In the genomic region with DNA sequence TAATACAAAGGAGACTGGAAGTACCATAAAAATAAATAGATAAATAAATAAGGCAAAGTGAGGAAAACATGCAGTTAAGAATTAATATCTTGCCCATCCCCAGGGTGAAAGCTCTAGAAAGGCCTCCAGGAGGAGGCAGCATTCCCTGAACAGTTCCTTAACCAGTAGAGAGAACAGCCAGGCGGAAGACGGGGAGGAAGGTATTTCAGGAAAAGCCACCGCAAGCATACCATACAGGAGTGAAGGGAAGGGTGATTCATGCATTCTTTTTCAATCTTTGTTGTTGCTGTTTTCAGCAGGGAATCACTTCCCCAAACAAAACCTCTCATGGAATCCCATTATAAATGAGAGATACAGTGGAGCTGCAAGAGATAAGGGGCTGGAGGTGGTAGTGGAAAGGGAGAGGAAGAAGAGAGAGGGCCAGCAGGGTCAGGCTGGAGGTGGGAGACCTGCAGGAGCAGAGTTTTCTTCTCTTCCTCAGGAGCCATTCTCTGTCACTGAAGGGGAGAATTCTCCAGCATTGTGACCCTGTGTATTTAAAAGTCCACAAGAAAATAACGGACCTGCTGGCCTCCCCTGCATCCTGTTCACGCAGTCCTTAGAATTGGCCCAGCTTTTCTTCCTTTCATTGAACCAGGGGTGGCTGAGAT, we compare ENCODE assay signal across 20 cellular contexts.
DNase-seq lines count a peak whose midpoint lies in the region; ATAC-seq and TF ChIP-seq lines count a peak whose summit lies in the region.
"Had no signal": no experiment of that assay in that cellular context is flagged by ENCODE, and none has a peak within 500 bp of the region (broad histone marks: within the 10 kb centered on the region; RNA-seq: fewer than 3 reads in every experiment).

No MANE protein-coding gene starts in this region.

- H3K4me1 Mint-ChIP-seq in GM23338 (peaks cover 36% of the 10 kb centered on the region), neural progenitor cell (peaks cover 56% of the 10 kb centered on the region), CD14-positive monocyte (no peaks in the 10 kb centered on the region)

- H3K9me2 ChIP-seq in GM23338 (ENCODE audit: insufficient read depth): peaks cover 5% of the 10 kb centered on the region

- H3K36me3 ChIP-seq in GM23338 (ENCODE audit: insufficient read depth): no peaks in the 10 kb centered on the region
- no peaks in the 10 kb centered on the region for H3K36me3 ChIP-seq in neural progenitor cell
- no peaks in the 10 kb centered on the region for H3K36me3 ChIP-seq in upper lobe of right lung
- H3K36me3 ChIP-seq: uterus had no signal

- H3K36me3 Mint-ChIP-seq in GM23338 (ENCODE audit: low read depth) (no peaks in the 10 kb centered on the region), neural progenitor cell (peaks cover 2% of the 10 kb centered on the region), CD14-positive monocyte (no peaks in the 10 kb centered on the region)

- H3K27me3 ChIP-seq in GM23338 (ENCODE audit: insufficient read depth) (no peaks in the 10 kb centered on the region), neural progenitor cell (no peaks in the 10 kb centered on the region), upper lobe of right lung (no peaks in the 10 kb centered on the region)
- H3K27me3 ChIP-seq: uterus had no signal

- no peak overlapping the region for H3K4me3 Mint-ChIP-seq in GM23338
- no peak overlapping the region for H3K4me3 Mint-ChIP-seq in neural progenitor cell
- H3K4me3 Mint-ChIP-seq in CD14-positive monocyte: no peak overlapping the region
- H3K4me3 Mint-ChIP-seq: activated T-cell treated with anti-CD3 and anti-CD28 coated beads, Interleukin-2, amount 50 U/mL, for 24 hours; stimulated activated naive CD8-positive, alpha-beta T cell treated with anti-CD3 and anti-CD28 coated beads, Interleukin-15, Interleukin-2, amounts not matched to agents 100 ng/mL and 50 ng/mL, for 24 hours; T-helper 2 cell treated with Interferon-gamma antibody and Interleukin-4, amounts not matched to agents 5 μg/mL and 100 μg/mL, for 36 hours had no signal

- ATAC-seq in GM23338 (peak; percentile 91), upper lobe of right lung (no peak)
- ATAC-seq: left colon, Right ventricle myocardium inferior had no signal

- peaks cover 15% of the 10 kb centered on the region for H3K4me1 ChIP-seq in GM23338 (ENCODE audit: insufficient read depth)
- peaks cover 42% of the 10 kb centered on the region for H3K4me1 ChIP-seq in neural progenitor cell
- H3K4me1 ChIP-seq in upper lobe of right lung: no peaks in the 10 kb centered on the region
- H3K4me1 ChIP-seq: uterus had no signal

- peaks cover 3% of the 10 kb centered on the region for H3K27me3 Mint-ChIP-seq in GM23338 (ENCODE audit: insufficient read depth, low read depth, poor library complexity)
- H3K27me3 Mint-ChIP-seq in neural progenitor cell (ENCODE audit: insufficient read depth, low read depth): no peaks in the 10 kb centered on the region
- peaks cover 0 to 1% (median 0%) of the 10 kb centered on the region in 3 donors for H3K27me3 Mint-ChIP-seq in CD14-positive monocyte (ENCODE audit: low read depth in 3 of 3)
- H3K27me3 Mint-ChIP-seq: activated T-cell treated with anti-CD3 and anti-CD28 coated beads, Interleukin-2, amount 50 U/mL, for 24 hours; stimulated activated naive CD8-positive, alpha-beta T cell treated with anti-CD3 and anti-CD28 coated beads, Interleukin-15, Interleukin-2, amounts not matched to agents 100 ng/mL and 50 ng/mL, for 24 hours had no signal

- no peak overlapping the region for H3K4me2 ChIP-seq in GM23338
- H3K4me2 ChIP-seq in neural progenitor cell: peak overlapping the region; percentile 66

- no peak overlapping the region for H3K9ac ChIP-seq in neural progenitor cell

- H2AFZ ChIP-seq in GM23338 (no peak overlapping the region), neural progenitor cell (replicated peaks) (peak overlapping the region; percentile 54)

- intact Hi-C loops in CD14-positive monocyte (cut with micrococcal nuclease) (no loop called here), upper lobe of right lung (cut with DNase I) (no loop called here)

- in situ Hi-C loops in SK-MEL-5 (cut with HindIII; ENCODE audit: low pct_unique_long_range_greater_than_20kb, low sequenced_read_pairs): no loop called here

- TF ChIP-seq CTCF in GM23338 (conservative IDR thresholded peaks at IDR 0.05; ENCODE audit: low read depth in 2 of 2): peak; percentile 42 to 51; a peak in 3 of 4 replicates
- TF ChIP-seq CTCF in fibroblast of pulmonary artery (IDR thresholded peaks at IDR 0.05; ENCODE audit: low read length, missing control alignments): peak; percentile 18
- TF ChIP-seq CTCF in neural progenitor cell (IDR thresholded peaks at IDR 0.05): peak; percentile 45
- TF ChIP-seq CTCF in CD14-positive monocyte (IDR thresholded peaks at IDR 0.05): no peak
- TF ChIP-seq CTCF in upper lobe of right lung (IDR thresholded peaks at IDR 0.05): no peak

- H3K4me3 ChIP-seq in GM23338 (no peak overlapping the region), fibroblast of pulmonary artery (replicated peaks; ENCODE audit: low read depth, low read length) (no peak overlapping the region), neural progenitor cell (no peak overlapping the region), upper lobe of right lung (no peak overlapping the region)
- H3K4me3 ChIP-seq: uterus had no signal

- H3K79me2 ChIP-seq in GM23338 (replicated peaks; ENCODE audit: insufficient read depth): no peaks in the 10 kb centered on the region
- no peaks in the 10 kb centered on the region for H3K79me2 ChIP-seq in neural progenitor cell (ENCODE audit: low read depth)

- peak overlapping the region; percentile 54; the same call in 1 of the 2 replicates for H3K27ac Mint-ChIP-seq in GM23338
- H3K27ac Mint-ChIP-seq in neural progenitor cell: no peak overlapping the region
- no peak overlapping the region for H3K27ac Mint-ChIP-seq in CD14-positive monocyte
- H3K27ac Mint-ChIP-seq: activated T-cell treated with anti-CD3 and anti-CD28 coated beads, Interleukin-2, amount 50 U/mL, for 24 hours; progenitor cell of endocrine pancreas; stimulated activated naive CD8-positive, alpha-beta T cell treated with anti-CD3 and anti-CD28 coated beads, Interleukin-15, Interleukin-2, amounts not matched to agents 100 ng/mL and 50 ng/mL, for 24 hours; T-helper 2 cell treated with Interferon-gamma antibody and Interleukin-4, amounts not matched to agents 5 μg/mL and 100 μg/mL, for 36 hours had no signal

- H3K9me3 Mint-ChIP-seq in GM23338 (no peaks in the 10 kb centered on the region), neural progenitor cell (no peaks in the 10 kb centered on the region), CD14-positive monocyte (peaks cover 0 to 2% (median 0%) of the 10 kb centered on the region in 7 donors)
- H3K9me3 Mint-ChIP-seq: activated T-cell treated with anti-CD3 and anti-CD28 coated beads, Interleukin-2, amount 50 U/mL, for 24 hours; stimulated activated naive CD8-positive, alpha-beta T cell treated with anti-CD3 and anti-CD28 coated beads, Interleukin-15, Interleukin-2, amounts not matched to agents 100 ng/mL and 50 ng/mL, for 24 hours; T-helper 2 cell treated with Interferon-gamma antibody and Interleukin-4, amounts not matched to agents 5 μg/mL and 100 μg/mL, for 36 hours had no signal

- H3F3A ChIP-seq in GM23338 (replicated peaks; ENCODE audit: low read depth) (no peaks in the 10 kb centered on the region), neural progenitor cell (ENCODE audit: low read depth) (peaks cover 25% of the 10 kb centered on the region)

- H3K9me3 ChIP-seq in neural progenitor cell (ENCODE audit: low read depth) (no peaks in the 10 kb centered on the region), upper lobe of right lung (no peaks in the 10 kb centered on the region)
- H3K9me3 ChIP-seq: uterus had no signal

- no peak overlapping the region for H3K27ac ChIP-seq in GM23338 (ENCODE audit: low read depth)
- peak overlapping the region; percentile 84 for H3K27ac ChIP-seq in neural progenitor cell
- H3K27ac ChIP-seq in upper lobe of right lung: no peak overlapping the region
- H3K27ac ChIP-seq: uterus had no signal

- H4K20me1 ChIP-seq in GM23338 (replicated peaks; ENCODE audit: insufficient read depth) (no peaks in the 10 kb centered on the region), neural progenitor cell (ENCODE audit: low read depth) (no peaks in the 10 kb centered on the region)

- peak; percentile 68 for DNase-seq in GM23338 (ENCODE audit: low spot score)
- DNase-seq in SK-MEL-5 (ENCODE audit: low read depth, low spot score): peak; percentile 1
- peak; percentile 53 for DNase-seq in fibroblast of pulmonary artery (ENCODE audit: low read depth)
- peak; percentile 46 for DNase-seq in neural progenitor cell (ENCODE audit: low spot score)
- no peak for DNase-seq in epidermal melanocyte (ENCODE audit: insufficient read length, low spot score)
- no peak for DNase-seq in HuH-7.5 (ENCODE audit: low spot score)
- no peak for DNase-seq in CD14-positive monocyte (ENCODE audit: low spot score)
- DNase-seq in upper lobe of right lung: no peak
- DNase-seq: activated CD4-positive, alpha-beta T cell treated with anti-CD3 and anti-CD28 coated beads for 48 hours; activated T-cell treated with anti-CD3 and anti-CD28 coated beads, Interleukin-2, amount 50 U/mL, for 24 hours; Calu3; glutamatergic neuron; left colon; NCI-H146; NCI-H345; uterus had no signal

Comparison
In these comparisons a context has a peak if more than half of its experiments do, and no peak if none do; other contexts are left out.
1. DNase-seq: peak in GM23338 (single experiment), SK-MEL-5 (single experiment), fibroblast of pulmonary artery (single experiment) and neural progenitor cell (single experiment); none in epidermal melanocyte (single experiment), HuH-7.5 (single experiment), CD14-positive monocyte (single experiment) and upper lobe of right lung (single experiment).
2. CTCF ChIP-seq: peak in GM23338 (2 of 2), fibroblast of pulmonary artery (single experiment) and neural progenitor cell (single experiment); none in CD14-positive monocyte (single experiment) and upper lobe of right lung (single experiment).